In the genomic region with DNA sequence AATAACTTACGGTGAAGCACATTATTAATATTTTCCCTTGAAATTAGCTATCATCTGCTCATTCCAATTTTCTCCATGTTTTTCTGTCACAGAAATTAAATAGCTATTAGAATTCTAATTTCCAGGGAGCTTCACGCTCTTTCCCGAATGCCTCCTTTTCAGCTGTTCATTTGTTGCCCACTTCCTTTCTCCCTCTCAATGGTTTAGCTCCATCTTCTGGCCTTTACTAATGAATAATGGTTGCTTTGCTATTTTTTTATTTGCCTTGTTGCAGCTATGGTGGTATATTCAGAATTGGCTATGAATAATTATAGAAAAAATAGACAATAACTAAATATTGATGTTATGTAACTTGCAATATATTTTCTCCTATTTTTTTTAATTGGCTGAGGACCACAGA, we compare ENCODE assay signal across 1 cellular context.
TF ChIP-seq lines count a peak whose summit lies in the region.

No MANE protein-coding gene starts in this region.

TF ChIP-seq in H1, 55 proteins besides CTCF, POLR2A, EP300 and RAD21:
- TF ChIP-seq, protein P1, sequence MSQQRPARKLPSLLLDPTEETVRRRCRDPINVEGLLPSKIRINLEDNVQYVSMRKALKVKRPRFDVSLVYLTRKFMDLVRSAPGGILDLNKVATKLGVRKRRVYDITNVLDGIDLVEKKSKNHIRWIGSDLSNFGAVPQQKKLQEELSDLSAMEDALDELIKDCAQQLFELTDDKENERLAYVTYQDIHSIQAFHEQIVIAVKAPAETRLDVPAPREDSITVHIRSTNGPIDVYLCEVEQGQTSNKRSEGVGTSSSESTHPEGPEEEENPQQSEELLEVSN (IDR thresholded peaks at IDR 0.05), result no peak
- no peak for TF ChIP-seq CHD2 (IDR thresholded peaks at IDR 0.05; ENCODE audit: low read length)
- no peak for TF ChIP-seq CBX5 (IDR thresholded peaks at IDR 0.05; ENCODE audit: low read depth, low read length)
- TF ChIP-seq JUND (IDR thresholded peaks at IDR 0.05; ENCODE audit: low read length), result no peak
- TF ChIP-seq RFX5 (IDR thresholded peaks at IDR 0.05; ENCODE audit: borderline replicate concordance, low read depth, low read length), result no peak
- TF ChIP-seq NRF1 (IDR thresholded peaks at IDR 0.05; ENCODE audit: low read depth, low read length), result no peak
- TF ChIP-seq CBX8 (IDR thresholded peaks at IDR 0.05; ENCODE audit: borderline replicate concordance, low read depth, low read length), result no peak
- TF ChIP-seq, protein P2, sequence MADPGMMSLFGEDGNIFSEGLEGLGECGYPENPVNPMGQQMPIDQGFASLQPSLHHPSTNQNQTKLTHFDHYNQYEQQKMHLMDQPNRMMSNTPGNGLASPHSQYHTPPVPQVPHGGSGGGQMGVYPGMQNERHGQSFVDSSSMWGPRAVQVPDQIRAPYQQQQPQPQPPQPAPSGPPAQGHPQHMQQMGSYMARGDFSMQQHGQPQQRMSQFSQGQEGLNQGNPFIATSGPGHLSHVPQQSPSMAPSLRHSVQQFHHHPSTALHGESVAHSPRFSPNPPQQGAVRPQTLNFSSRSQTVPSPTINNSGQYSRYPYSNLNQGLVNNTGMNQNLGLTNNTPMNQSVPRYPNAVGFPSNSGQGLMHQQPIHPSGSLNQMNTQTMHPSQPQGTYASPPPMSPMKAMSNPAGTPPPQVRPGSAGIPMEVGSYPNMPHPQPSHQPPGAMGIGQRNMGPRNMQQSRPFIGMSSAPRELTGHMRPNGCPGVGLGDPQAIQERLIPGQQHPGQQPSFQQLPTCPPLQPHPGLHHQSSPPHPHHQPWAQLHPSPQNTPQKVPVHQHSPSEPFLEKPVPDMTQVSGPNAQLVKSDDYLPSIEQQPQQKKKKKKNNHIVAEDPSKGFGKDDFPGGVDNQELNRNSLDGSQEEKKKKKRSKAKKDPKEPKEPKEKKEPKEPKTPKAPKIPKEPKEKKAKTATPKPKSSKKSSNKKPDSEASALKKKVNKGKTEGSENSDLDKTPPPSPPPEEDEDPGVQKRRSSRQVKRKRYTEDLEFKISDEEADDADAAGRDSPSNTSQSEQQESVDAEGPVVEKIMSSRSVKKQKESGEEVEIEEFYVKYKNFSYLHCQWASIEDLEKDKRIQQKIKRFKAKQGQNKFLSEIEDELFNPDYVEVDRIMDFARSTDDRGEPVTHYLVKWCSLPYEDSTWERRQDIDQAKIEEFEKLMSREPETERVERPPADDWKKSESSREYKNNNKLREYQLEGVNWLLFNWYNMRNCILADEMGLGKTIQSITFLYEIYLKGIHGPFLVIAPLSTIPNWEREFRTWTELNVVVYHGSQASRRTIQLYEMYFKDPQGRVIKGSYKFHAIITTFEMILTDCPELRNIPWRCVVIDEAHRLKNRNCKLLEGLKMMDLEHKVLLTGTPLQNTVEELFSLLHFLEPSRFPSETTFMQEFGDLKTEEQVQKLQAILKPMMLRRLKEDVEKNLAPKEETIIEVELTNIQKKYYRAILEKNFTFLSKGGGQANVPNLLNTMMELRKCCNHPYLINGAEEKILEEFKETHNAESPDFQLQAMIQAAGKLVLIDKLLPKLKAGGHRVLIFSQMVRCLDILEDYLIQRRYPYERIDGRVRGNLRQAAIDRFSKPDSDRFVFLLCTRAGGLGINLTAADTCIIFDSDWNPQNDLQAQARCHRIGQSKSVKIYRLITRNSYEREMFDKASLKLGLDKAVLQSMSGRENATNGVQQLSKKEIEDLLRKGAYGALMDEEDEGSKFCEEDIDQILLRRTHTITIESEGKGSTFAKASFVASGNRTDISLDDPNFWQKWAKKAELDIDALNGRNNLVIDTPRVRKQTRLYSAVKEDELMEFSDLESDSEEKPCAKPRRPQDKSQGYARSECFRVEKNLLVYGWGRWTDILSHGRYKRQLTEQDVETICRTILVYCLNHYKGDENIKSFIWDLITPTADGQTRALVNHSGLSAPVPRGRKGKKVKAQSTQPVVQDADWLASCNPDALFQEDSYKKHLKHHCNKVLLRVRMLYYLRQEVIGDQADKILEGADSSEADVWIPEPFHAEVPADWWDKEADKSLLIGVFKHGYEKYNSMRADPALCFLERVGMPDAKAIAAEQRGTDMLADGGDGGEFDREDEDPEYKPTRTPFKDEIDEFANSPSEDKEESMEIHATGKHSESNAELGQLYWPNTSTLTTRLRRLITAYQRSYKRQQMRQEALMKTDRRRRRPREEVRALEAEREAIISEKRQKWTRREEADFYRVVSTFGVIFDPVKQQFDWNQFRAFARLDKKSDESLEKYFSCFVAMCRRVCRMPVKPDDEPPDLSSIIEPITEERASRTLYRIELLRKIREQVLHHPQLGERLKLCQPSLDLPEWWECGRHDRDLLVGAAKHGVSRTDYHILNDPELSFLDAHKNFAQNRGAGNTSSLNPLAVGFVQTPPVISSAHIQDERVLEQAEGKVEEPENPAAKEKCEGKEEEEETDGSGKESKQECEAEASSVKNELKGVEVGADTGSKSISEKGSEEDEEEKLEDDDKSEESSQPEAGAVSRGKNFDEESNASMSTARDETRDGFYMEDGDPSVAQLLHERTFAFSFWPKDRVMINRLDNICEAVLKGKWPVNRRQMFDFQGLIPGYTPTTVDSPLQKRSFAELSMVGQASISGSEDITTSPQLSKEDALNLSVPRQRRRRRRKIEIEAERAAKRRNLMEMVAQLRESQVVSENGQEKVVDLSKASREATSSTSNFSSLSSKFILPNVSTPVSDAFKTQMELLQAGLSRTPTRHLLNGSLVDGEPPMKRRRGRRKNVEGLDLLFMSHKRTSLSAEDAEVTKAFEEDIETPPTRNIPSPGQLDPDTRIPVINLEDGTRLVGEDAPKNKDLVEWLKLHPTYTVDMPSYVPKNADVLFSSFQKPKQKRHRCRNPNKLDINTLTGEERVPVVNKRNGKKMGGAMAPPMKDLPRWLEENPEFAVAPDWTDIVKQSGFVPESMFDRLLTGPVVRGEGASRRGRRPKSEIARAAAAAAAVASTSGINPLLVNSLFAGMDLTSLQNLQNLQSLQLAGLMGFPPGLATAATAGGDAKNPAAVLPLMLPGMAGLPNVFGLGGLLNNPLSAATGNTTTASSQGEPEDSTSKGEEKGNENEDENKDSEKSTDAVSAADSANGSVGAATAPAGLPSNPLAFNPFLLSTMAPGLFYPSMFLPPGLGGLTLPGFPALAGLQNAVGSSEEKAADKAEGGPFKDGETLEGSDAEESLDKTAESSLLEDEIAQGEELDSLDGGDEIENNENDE (IDR thresholded peaks at IDR 0.05; ENCODE audit: insufficient replicate concordance, low read length), result no peak
- TF ChIP-seq, protein P3, sequence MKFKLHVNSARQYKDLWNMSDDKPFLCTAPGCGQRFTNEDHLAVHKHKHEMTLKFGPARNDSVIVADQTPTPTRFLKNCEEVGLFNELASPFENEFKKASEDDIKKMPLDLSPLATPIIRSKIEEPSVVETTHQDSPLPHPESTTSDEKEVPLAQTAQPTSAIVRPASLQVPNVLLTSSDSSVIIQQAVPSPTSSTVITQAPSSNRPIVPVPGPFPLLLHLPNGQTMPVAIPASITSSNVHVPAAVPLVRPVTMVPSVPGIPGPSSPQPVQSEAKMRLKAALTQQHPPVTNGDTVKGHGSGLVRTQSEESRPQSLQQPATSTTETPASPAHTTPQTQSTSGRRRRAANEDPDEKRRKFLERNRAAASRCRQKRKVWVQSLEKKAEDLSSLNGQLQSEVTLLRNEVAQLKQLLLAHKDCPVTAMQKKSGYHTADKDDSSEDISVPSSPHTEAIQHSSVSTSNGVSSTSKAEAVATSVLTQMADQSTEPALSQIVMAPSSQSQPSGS (IDR thresholded peaks at IDR 0.05; ENCODE audit: low read length), result no peak
- no peak for TF ChIP-seq GTF2F1 (IDR thresholded peaks at IDR 0.05; ENCODE audit: borderline replicate concordance, low read depth, low read length)
TF ChIP-seq in H1: peak in this region for 0.
